In the genomic region with DNA sequence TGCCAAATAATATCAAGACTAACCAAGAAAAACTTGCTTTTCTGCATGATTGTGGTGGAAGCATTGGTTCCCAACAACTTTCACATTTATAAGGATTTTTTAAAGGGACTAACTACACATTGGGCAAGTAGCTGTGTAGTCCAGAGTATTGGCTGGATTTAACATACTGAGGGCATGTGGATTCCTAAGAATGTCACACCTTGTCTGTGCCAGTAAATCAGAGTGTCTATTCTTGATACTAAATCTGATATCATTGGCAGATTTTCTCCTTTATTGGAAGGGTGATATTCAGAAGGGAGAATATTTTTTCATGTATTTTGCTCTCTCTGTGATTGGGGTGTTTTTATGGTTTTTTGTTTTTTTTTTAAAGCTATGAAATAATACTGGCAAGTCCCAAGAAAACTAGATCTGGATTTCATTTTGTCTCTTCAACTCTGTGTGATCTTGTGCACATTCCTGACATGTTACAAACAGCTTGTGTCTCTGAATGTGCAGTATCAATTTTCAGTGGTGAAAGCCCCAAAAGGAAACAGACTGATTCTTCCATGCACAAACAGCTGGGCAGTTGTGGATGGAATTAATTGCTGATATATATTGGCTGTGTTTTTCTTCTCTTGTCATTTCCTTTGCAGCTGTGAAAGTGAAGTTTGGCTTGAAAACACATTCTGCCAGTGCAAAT, we compare ENCODE assay signal across 8 cellular contexts.
A peak's percentile ranks its signal among the peaks of the same experiment; 100 is the strongest.
DNase-seq lines count a peak whose midpoint lies in the region; ATAC-seq and TF ChIP-seq lines count a peak whose summit lies in the region.

No MANE protein-coding gene starts in this region.

- no peaks in the 10 kb centered on the region for H3K9me3 ChIP-seq in upper lobe of right lung

- H3K4me1 ChIP-seq in upper lobe of right lung: peaks cover 55% of the 10 kb centered on the region

- no peaks in the 10 kb centered on the region for H3K27me3 ChIP-seq in upper lobe of right lung

- no peaks in the 10 kb centered on the region for H3K9me3 Mint-ChIP-seq in activated naive CD4-positive, alpha-beta T cell treated with anti-CD3 and anti-CD28 coated beads for 36 hours

- no peaks in the 10 kb centered on the region for H3K36me3 Mint-ChIP-seq in activated naive CD4-positive, alpha-beta T cell treated with anti-CD3 and anti-CD28 coated beads for 36 hours (ENCODE audit: low read depth)

- peaks cover 88% of the 10 kb centered on the region for H3K4me1 Mint-ChIP-seq in activated naive CD4-positive, alpha-beta T cell treated with anti-CD3 and anti-CD28 coated beads for 36 hours (ENCODE audit: low read depth)

- intact Hi-C loops in activated naive CD4-positive, alpha-beta T cell treated with anti-CD3 and anti-CD28 coated beads for 36 hours (cut with micrococcal nuclease): loop anchor here (10.0 kb wide), 1 partner anchor 800 kb away; the partner anchor contains the start of gene PDCD4
- intact Hi-C loops in upper lobe of right lung (cut with DNase I): no loop called here

- DNase-seq in activated naive CD4-positive, alpha-beta T cell treated with anti-CD3 and anti-CD28 coated beads for 36 hours: no peak
- no peak for DNase-seq in activated naive CD4-positive, alpha-beta T cell (lab: John Stamatoyannopoulos, UW)
- DNase-seq in astrocyte of the hippocampus (ENCODE audit: low read depth, low spot score): peak; percentile 44
- peak; percentile 77 for DNase-seq in left kidney (ENCODE audit: low read depth, low spot score)
- DNase-seq in upper lobe of right lung: no peak
- DNase-seq in C1 segment of cervical spinal cord (lab: John Stamatoyannopoulos, UW): no peak
- DNase-seq in HK-2 (ENCODE audit: unreplicated experiment): no peak
- no peak for DNase-seq in NCI-H1930 (lab: John Stamatoyannopoulos, UW)

- H3K27ac ChIP-seq in upper lobe of right lung: peak overlapping the region; percentile 75

- ATAC-seq in upper lobe of right lung: no peak

- H3K27me3 Mint-ChIP-seq in activated naive CD4-positive, alpha-beta T cell treated with anti-CD3 and anti-CD28 coated beads for 36 hours (ENCODE audit: low read depth): no peaks in the 10 kb centered on the region

- no peak for TF ChIP-seq CTCF in upper lobe of right lung (IDR thresholded peaks at IDR 0.05)

- no peak overlapping the region for H3K4me3 ChIP-seq in upper lobe of right lung

- peak overlapping the region; percentile 70 for H3K27ac Mint-ChIP-seq in activated naive CD4-positive, alpha-beta T cell treated with anti-CD3 and anti-CD28 coated beads for 36 hours

- peak overlapping the region; percentile 14 for H3K4me3 Mint-ChIP-seq in activated naive CD4-positive, alpha-beta T cell treated with anti-CD3 and anti-CD28 coated beads for 36 hours

- CTCF ChIA-PET in activated naive CD4-positive, alpha-beta T cell treated with anti-CD3 and anti-CD28 coated beads for 36 hours (lab: Charles Lee): interaction anchor here (0.7 to 1.2 kb wide), 3 partner anchors 21 to 78 kb away, joined by 3 to 6 read pairs (median 4); no protein-coding TSS in a partner anchor

- H3K36me3 ChIP-seq in upper lobe of right lung: no peaks in the 10 kb centered on the region

Comparison
In these comparisons a context has a peak if more than half of its experiments do, and no peak if none do; other contexts are left out.
1. DNase-seq: peak in astrocyte of the hippocampus (single experiment) and left kidney (single experiment); none in activated naive CD4-positive, alpha-beta T cell treated with anti-CD3 and anti-CD28 coated beads for 36 hours (single experiment), activated naive CD4-positive, alpha-beta T cell (0 of 4), upper lobe of right lung (single experiment), C1 segment of cervical spinal cord (0 of 14), HK-2 (single experiment) and NCI-H1930 (0 of 2).